In genomic region chr1:36605942-36606690, GRCh38 we compare ENCODE assay signal across 10 cellular contexts.
"Had no signal": no experiment of that assay in that cellular context is flagged by ENCODE, and none has a peak within 500 bp of the region (broad histone marks: within the 10 kb centered on the region; RNA-seq: fewer than 3 reads in every experiment).

No MANE protein-coding gene starts in this region.

- H3K4me3 Mint-ChIP-seq: activated naive CD8-positive, alpha-beta T cell treated with anti-CD3 and anti-CD28 coated beads, Interleukin-2, amount 10 ng/mL, durations not matched to agents 7 days and 5 days; endodermal cell; neural progenitor cell had no signal

- H3K27ac Mint-ChIP-seq: activated naive CD8-positive, alpha-beta T cell treated with anti-CD3 and anti-CD28 coated beads, Interleukin-2, amount 10 ng/mL, durations not matched to agents 7 days and 5 days; endodermal cell; neural progenitor cell had no signal

- H3K4me1 Mint-ChIP-seq: activated naive CD8-positive, alpha-beta T cell treated with anti-CD3 and anti-CD28 coated beads, Interleukin-2, amount 10 ng/mL, durations not matched to agents 7 days and 5 days; endodermal cell; neural progenitor cell had no signal

- H3K36me3 ChIP-seq: neural progenitor cell, ovary, transverse colon had no signal

- H3K27me3 ChIP-seq: ovary had no signal

- H3K27ac ChIP-seq: neural progenitor cell, ovary, transverse colon had no signal

- H3K9me3 ChIP-seq: ovary, transverse colon had no signal

- H3K36me3 Mint-ChIP-seq: activated naive CD8-positive, alpha-beta T cell treated with anti-CD3 and anti-CD28 coated beads, Interleukin-2, amount 10 ng/mL, durations not matched to agents 7 days and 5 days; neural progenitor cell had no signal

- H3K4me3 ChIP-seq: neural progenitor cell, ovary, transverse colon had no signal

- DNase-seq: activated CD4-positive, CD25-positive, alpha-beta regulatory T cell; activated effector memory CD4-positive, alpha-beta T cell treated with anti-CD3 and anti-CD28 coated beads, Interleukin-2, amount 50 U/mL, for 16 hours; activated naive CD8-positive, alpha-beta T cell treated with anti-CD3 and anti-CD28 coated beads, Interleukin-2, amount 10 ng/mL, durations not matched to agents 7 days and 5 days; activated T-cell treated with anti-CD3 and anti-CD28 coated beads, Interleukin-2, amount 50 U/mL, for 1 hour; caudate nucleus; endodermal cell; hippocampal formation; ovary; transverse colon had no signal

- H3K4me1 ChIP-seq: transverse colon had no signal

- H3K9ac ChIP-seq: neural progenitor cell had no signal

- H3K4me2 ChIP-seq: neural progenitor cell had no signal

- H2AFZ ChIP-seq: neural progenitor cell had no signal

- H3K9me3 Mint-ChIP-seq: activated naive CD8-positive, alpha-beta T cell treated with anti-CD3 and anti-CD28 coated beads, Interleukin-2, amount 10 ng/mL, durations not matched to agents 7 days and 5 days; endodermal cell; neural progenitor cell had no signal
